18 cellular contexts compared by ENCODE assay signal in genomic region chr5:160640417-160640816, GRCh38.
"Had no signal": no experiment of that assay in that cellular context is flagged by ENCODE, and none has a peak within 500 bp of the region (broad histone marks: within the 10 kb centered on the region; RNA-seq: fewer than 3 reads in every experiment).

No MANE protein-coding gene starts in this region.

- DNase-seq: activated CD4-positive, alpha-beta T cell treated with anti-CD3 and anti-CD28 coated beads, Interleukin-2, amount 10 ng/mL, durations not matched to agents 7 days and 5 days; activated CD4-positive, CD25-positive, alpha-beta regulatory T cell treated with anti-CD3 and anti-CD28 coated beads, Interleukin-2, amount 50 U/mL, for 72 hours; activated CD8-positive, alpha-beta memory T cell treated with anti-CD3 and anti-CD28 coated beads, Interleukin-2, amount 10 ng/mL, durations not matched to agents 7 days and 5 days; activated CD8-positive, alpha-beta T cell treated with anti-CD3 and anti-CD28 coated beads for 36 hours; activated gamma-delta T cell; brain microvascular endothelial cell; caudate nucleus; effector CD4-positive, alpha-beta T cell; foreskin fibroblast; heart right ventricle; left lung; naive B cell; nucleus accumbens; right lobe of liver; stimulated activated CD4-positive, alpha-beta T cell treated with anti-CD3 and anti-CD28 coated beads, Interleukin-1b, Interleukin-23, amount 100 ng/mL, for 48 hours; substantia nigra; thyroid gland; WERI-Rb-1 had no signal
